Comparison of ENCODE assay signal across 8 cellular contexts in the genomic region with DNA sequence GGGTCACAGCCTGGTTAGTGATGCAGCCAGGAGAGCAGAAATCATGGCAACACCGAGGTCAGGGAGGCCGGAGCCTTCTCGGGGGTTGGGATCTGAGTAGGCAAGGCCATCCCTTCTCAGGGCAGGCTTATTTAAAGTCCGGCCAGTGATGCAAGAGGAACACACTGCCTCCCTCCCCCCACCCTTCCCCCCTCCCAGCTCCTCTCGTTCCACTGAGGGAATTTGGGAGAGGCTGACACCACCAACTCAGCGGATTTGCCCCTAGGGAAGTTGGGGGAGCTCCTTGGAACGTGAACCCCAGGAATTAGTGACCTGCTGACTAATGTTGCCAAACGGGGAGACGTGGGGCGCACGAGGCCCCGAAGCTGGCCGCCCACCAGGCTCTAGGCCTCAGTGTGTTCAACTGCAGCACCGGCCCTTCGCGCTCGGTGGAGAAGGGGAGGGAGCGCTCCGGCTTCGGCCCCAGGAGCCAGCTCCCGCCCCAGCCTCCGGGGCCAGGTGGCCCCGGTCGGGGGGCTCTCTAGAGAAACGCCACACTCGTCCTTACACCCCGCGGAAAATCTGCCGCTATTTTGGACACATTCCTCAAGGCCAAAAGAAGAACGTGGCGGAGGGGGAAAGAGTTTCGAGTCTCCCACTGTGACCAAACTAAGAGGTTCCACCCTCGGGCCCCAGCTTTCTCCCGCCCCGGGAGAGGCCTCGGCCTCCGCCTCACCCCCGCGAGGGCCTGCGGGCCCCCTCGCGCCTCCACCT. TPM values are rescaled to one million over a fixed set of nuclear protein-coding genes. Genes with fewer than 3 reads are reported as not detected.
A peak's percentile ranks its signal among the peaks of the same experiment; 100 is the strongest.
DNase-seq lines count a peak whose midpoint lies in the region; ATAC-seq and TF ChIP-seq lines count a peak whose summit lies in the region.

No MANE protein-coding gene starts in this region.

- peak overlapping the region; percentile 95 for H3K27ac ChIP-seq in fibroblast of lung (ENCODE audit: insufficient read depth, low read length)
- peak overlapping the region; percentile 99 for H3K27ac ChIP-seq in vagina

- H3K4me1 Mint-ChIP-seq in IgD-negative memory B cell (peaks cover 42 to 49% (median 47%) of the 10 kb centered on the region in 3 donors), naive B cell (peaks cover 49 to 66% (median 62%) of the 10 kb centered on the region in 3 donors)

- peaks cover 6% of the 10 kb centered on the region for H4K20me1 ChIP-seq in fibroblast of lung (ENCODE audit: control insufficient read depth, extremely low read depth, insufficient read depth, low read length)

- H3K9me3 Mint-ChIP-seq in IgD-negative memory B cell, result no peaks in the 10 kb centered on the region
- no peaks in the 10 kb centered on the region for H3K9me3 Mint-ChIP-seq in naive B cell

- no peaks in the 10 kb centered on the region for H3K27me3 ChIP-seq in fibroblast of lung (ENCODE audit: control insufficient read depth, insufficient read depth, low read length)
- no peaks in the 10 kb centered on the region for H3K27me3 ChIP-seq in vagina

- DNase-seq in CD1c-positive myeloid dendritic cell (ENCODE audit: extremely low spot score) (peak; percentile 70), fibroblast of lung (ENCODE audit: low read depth in 2 of 2) (peak; percentile 73 to 96), naive B cell (peak; percentile 19), vagina (ENCODE audit: extremely low spot score in 2 of 2) (peak in 1 of 2 donors; percentile 97), activated gamma-delta T cell (lab: John Stamatoyannopoulos, UW) (no peak)
- peak; percentile 72 for DNase-seq in activated CD8-positive, alpha-beta memory T cell treated with anti-CD3 and anti-CD28 coated beads, Interleukin-2, amount 50 U/mL, for 48 hours

- peaks cover 31% of the 10 kb centered on the region for H3K4me1 ChIP-seq in fibroblast of lung (ENCODE audit: control insufficient read depth, extremely low read depth, insufficient read depth, low read length)
- peaks cover 53% of the 10 kb centered on the region for H3K4me1 ChIP-seq in vagina

- H3K79me2 ChIP-seq in fibroblast of lung (ENCODE audit: control insufficient read depth, insufficient read depth, low read length), result peaks cover 65% of the 10 kb centered on the region

- ATAC-seq in GM19397 (IDR thresholded peaks at IDR 0.05; ENCODE audit: unreplicated experiment), result peak; percentile 21
- peak in 1 of 2 donors; percentile 6 for ATAC-seq in naive B cell (ENCODE audit: low read depth in 2 of 2)

- H3K4me3 Mint-ChIP-seq in IgD-negative memory B cell (peak overlapping the region; percentile 85 to 96 (median 90)), naive B cell (peak overlapping the region; percentile 86 to 96 (median 93))

- peak overlapping the region; percentile 96 for H3K4me2 ChIP-seq in fibroblast of lung (ENCODE audit: extremely low read depth, insufficient read depth, low read length)

- TF ChIP-seq POLR2A in vagina (IDR thresholded peaks at IDR 0.05), result peak in 1 of 2 donors; percentile 21

- H2AFZ ChIP-seq in fibroblast of lung (ENCODE audit: low read length), result no peak overlapping the region

- peak overlapping the region; percentile 96 for H3K9ac ChIP-seq in fibroblast of lung (ENCODE audit: insufficient read depth, low read length)

- H3K36me3 ChIP-seq in fibroblast of lung (ENCODE audit: control insufficient read depth, insufficient read depth, low read length) (no peaks in the 10 kb centered on the region), vagina (no peaks in the 10 kb centered on the region)

- H3K36me3 Mint-ChIP-seq in IgD-negative memory B cell (peaks cover 1% of the 10 kb centered on the region), naive B cell (no peaks in the 10 kb centered on the region)

- H3K27ac Mint-ChIP-seq in IgD-negative memory B cell (peak overlapping the region; percentile 91 to 94 (median 92)), naive B cell (peak overlapping the region; percentile 53 to 95 (median 92))

- H3K4me3 ChIP-seq in fibroblast of lung (replicated peaks in 1 of 4; ENCODE audit: control extremely low read depth in 1 of 4, insufficient read depth in 1 of 4, low read depth in 3 of 4, low read length in 4 of 4) (peak overlapping the region; percentile 59 to 98 (median 90)), vagina (peak overlapping the region; percentile 93 to 96)

- H3K9me3 ChIP-seq in fibroblast of lung (ENCODE audit: control insufficient read depth, insufficient read depth, low read depth, low read length), result no peaks in the 10 kb centered on the region
- no peaks in the 10 kb centered on the region for H3K9me3 ChIP-seq in vagina

- intact Hi-C loops in vagina (cut with DNase I), result loop anchor here (2.0 kb wide), 1 partner anchor 50 kb away; no protein-coding TSS in a partner anchor

- H3K27me3 Mint-ChIP-seq in IgD-negative memory B cell (no peaks in the 10 kb centered on the region), naive B cell (no peaks in the 10 kb centered on the region)

- TF ChIP-seq CTCF in fibroblast of lung (conservative IDR thresholded peaks at IDR 0.05 in 1 of 2, IDR thresholded peaks at IDR 0.05 in 1 of 2; ENCODE audit: low read depth in 1 of 2, low read length in 2 of 2), result no peak
- no peak for TF ChIP-seq CTCF in vagina (IDR thresholded peaks at IDR 0.05)

RNA-seq across cellular contexts. Expression of a gene that starts 1.6 kb away (rescaled TPM):
- polyA plus RNA-seq in IgD-negative memory B cell (44.6 TPM), fibroblast of lung (199 and 208 TPM in 2 replicates), naive B cell (ENCODE audit: low read depth in 6 of 6) (10 to 100 TPM; 44.3 to 65.3 (median 53.2) TPM)
- total RNA-seq in fibroblast of lung (87.8 and 92.0 TPM in 2 replicates), vagina (108 TPM)
- 130 and 165 TPM in 2 replicates for polyA plus RNA-seq in fibroblast of lung (2012)
- 481 and 517 TPM in 2 replicates for polyA minus RNA-seq in fibroblast of lung (ENCODE audit: low replicate concordance)

RNA-seq across cellular contexts. Expression of a gene that starts 26.4 kb away (rescaled TPM):
- 0.19 TPM for polyA plus RNA-seq in IgD-negative memory B cell
- 2.8 and 7.1 TPM in 2 replicates for total RNA-seq in fibroblast of lung
- polyA plus RNA-seq in fibroblast of lung, result 1.1 and 2.2 TPM in 2 replicates
- 0.96 and 1.9 TPM in 2 replicates for polyA plus RNA-seq in fibroblast of lung (2012)
- 2.4 TPM in 1 of 2 replicates, not detected in the other for polyA minus RNA-seq in fibroblast of lung (ENCODE audit: low replicate concordance)
- polyA plus RNA-seq in naive B cell (ENCODE audit: low read depth in 6 of 6), result under 1 TPM in 4 of 6 donors, not detected in 2; 0.19 to 0.82 (median 0.48) TPM
- 5.2 TPM for total RNA-seq in vagina
